In the genomic region with DNA sequence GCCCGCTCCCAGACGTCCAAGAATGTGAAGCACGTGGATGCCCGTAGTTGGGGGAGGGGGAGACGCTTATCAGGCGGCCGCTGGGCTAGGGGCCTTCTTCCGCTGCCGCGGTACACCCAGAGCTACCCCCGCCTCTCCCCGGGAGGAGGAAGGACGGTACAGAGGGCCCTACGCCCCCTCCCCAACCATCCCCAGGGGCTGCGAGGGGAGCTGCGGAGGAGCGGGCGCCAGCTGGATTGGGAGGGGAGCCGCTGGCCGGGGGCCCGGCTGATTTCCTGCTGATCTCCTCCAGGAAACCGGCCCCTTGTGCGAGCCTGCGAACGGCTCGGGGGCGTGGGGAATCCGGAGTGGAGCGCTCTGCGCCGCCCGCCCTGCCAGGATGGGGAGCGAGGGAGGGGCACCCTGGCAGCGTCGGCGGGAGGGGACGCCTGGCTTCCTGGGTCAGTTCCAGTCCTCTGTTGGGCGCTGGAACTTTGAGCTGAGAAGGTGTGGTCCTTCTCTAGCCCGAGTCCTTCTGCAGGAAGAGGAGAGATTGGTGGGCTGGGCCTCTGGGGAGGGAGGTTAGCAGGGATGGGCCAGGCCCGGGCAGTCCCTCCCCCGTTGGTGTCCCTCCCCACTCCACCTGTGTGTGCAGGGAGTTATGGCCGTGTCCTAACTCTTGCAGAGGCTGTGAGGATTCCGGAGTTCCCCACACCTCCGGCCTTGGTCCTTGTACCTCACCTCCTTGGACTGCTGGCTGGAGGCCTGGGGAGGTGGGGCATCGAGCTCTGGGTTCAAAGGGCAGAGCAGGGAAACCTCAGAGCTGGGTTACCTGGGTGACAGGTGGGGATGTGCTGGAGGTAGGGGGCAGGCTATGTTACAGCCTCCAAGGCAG, we compare ENCODE assay signal across 8 cellular contexts. TPM values are rescaled to one million over a fixed set of nuclear protein-coding genes. Genes with fewer than 3 reads are reported as not detected.
DNase-seq lines count a peak whose midpoint lies in the region; ATAC-seq, FAIRE-seq and TF ChIP-seq lines count a peak whose summit lies in the region.

No MANE protein-coding gene starts in this region.

- POLR2A ChIA-PET in GM12878 (lab: Charles Lee), result no interaction called here

- TF ChIP-seq RAD21 in GM12878 (IDR thresholded peaks at IDR 0.05; ENCODE audit: insufficient read depth, low read depth, low read length), result no peak

- no peaks in the 10 kb centered on the region for H4K20me1 ChIP-seq in GM12878 (ENCODE audit: control insufficient read depth, insufficient read depth)

- DNase-seq in NCI-H510A (lab: John Stamatoyannopoulos, UW), result peak; percentile 40
- DNase-seq in GM12878 (ENCODE audit: low read depth, low spot score), result no peak
- DNase-seq in gastrocnemius medialis, result peak in 1 of 2 donors; percentile 46
- no peak for DNase-seq in cerebellar nuclear complex (lab: John Stamatoyannopoulos, UW)
- DNase-seq in foreskin melanocyte, result no peak

- peaks cover 43% of the 10 kb centered on the region for H3K4me1 ChIP-seq in GM12878 (ENCODE audit: control insufficient read depth, insufficient read depth, low read length)
- H3K4me1 ChIP-seq in iPS-18a (ENCODE audit: control insufficient read depth, low read depth, low read length), result peaks cover 49% of the 10 kb centered on the region
- peaks cover 86 to 90% of the 10 kb centered on the region in 2 donors for H3K4me1 ChIP-seq in gastrocnemius medialis

- no peak for TF ChIP-seq EP300 in GM12878 (IDR thresholded peaks at IDR 0.05; ENCODE audit: borderline replicate concordance in 1 of 2, control insufficient read depth in 1 of 2, low read depth in 2 of 2, low read length in 2 of 2)

- peak overlapping the region; percentile 65 for H3K4me2 ChIP-seq in GM12878 (ENCODE audit: control insufficient read depth, insufficient read depth)

- CTCF ChIA-PET in GM12878 (lab: Yijun Ruan, JAX), result interaction anchor here (1.5 to 3.6 kb wide), 4 partner anchors 9 to 28 kb away, joined by 3 to 16 read pairs (median 4); no protein-coding TSS in a partner anchor

- H3K4me3 ChIP-seq in GM12875 (ENCODE audit: low read depth, low read length) (peak overlapping the region; percentile 19), GM12878 (peak overlapping the region; percentile 8; the same call in 1 of the 2 replicates), iPS-18a (ENCODE audit: low read length) (peak overlapping the region; percentile 53), gastrocnemius medialis (peak overlapping the region; percentile 70 to 81 (median 76))

- peaks cover 6 to 25% of the 10 kb centered on the region in 2 experiments for H3K36me3 ChIP-seq in GM12878 (ENCODE audit: control insufficient read depth in 2 of 2, insufficient read depth in 2 of 2, low read length in 1 of 2)
- H3K36me3 ChIP-seq in iPS-18a (ENCODE audit: control insufficient read depth, low read depth, low read length), result no peaks in the 10 kb centered on the region
- no peaks in the 10 kb centered on the region for H3K36me3 ChIP-seq in gastrocnemius medialis

- H3K27me3 ChIP-seq in GM12878 (replicated peaks in 1 of 2; ENCODE audit: control insufficient read depth in 2 of 2, insufficient read depth in 2 of 2, low read length in 1 of 2) (no peaks in the 10 kb centered on the region), iPS-18a (ENCODE audit: control insufficient read depth, insufficient read depth, low read length) (peaks cover 87% of the 10 kb centered on the region), gastrocnemius medialis (no peaks in the 10 kb centered on the region)

- in situ Hi-C loops in GM12878 (cut with MboI), result no loop called here
- in situ Hi-C loops in gastrocnemius medialis (cut with MboI; ENCODE audit: low sequenced_read_pairs in 4 of 4), result no loop called here

- 51% methylated on average over 37 of the region's 45 CpGs for WGBS in GM12878 (ENCODE audit: insufficient coverage, insufficient replicate concordance, low lambda C conversion rate, missing lambda C conversion rate)

- SMC1A ChIA-PET in GM12878 (lab: Charles Lee; ENCODE audit: uncharacterized antibody, unreplicated experiment), result interaction anchor here (0.8 to 1.7 kb wide), 8 partner anchors 9 to 52 kb away, joined by 3 to 6 read pairs (median 4); no protein-coding TSS in a partner anchor

- ATAC-seq in GM12878 (no peak), gastrocnemius medialis (no peak), GM18868 (IDR thresholded peaks at IDR 0.05; ENCODE audit: unreplicated experiment) (no peak)

- TF ChIP-seq POLR2A in GM12878 (IDR thresholded peaks at IDR 0.05; ENCODE audit: low read depth, low read length), result no peak
- peak; percentile 10 to 17 for TF ChIP-seq POLR2A in gastrocnemius medialis (IDR thresholded peaks at IDR 0.05)

- intact Hi-C loops in GM12878 (cut with micrococcal nuclease; ENCODE audit: unreplicated experiment), result no loop called here
- intact Hi-C loops in gastrocnemius medialis (cut with DNase I; ENCODE audit: low total_unique reads), result loop anchor here (10.0 kb wide), 1 partner anchor 1151 kb away; the partner anchor contains the start of gene CACNB1

- BruUV-seq in GM12878 (replicated peaks; lab: Mats Ljungman, UMichigan), result no TSS peak

- H3K79me2 ChIP-seq in GM12878 (ENCODE audit: control insufficient read depth, insufficient read depth, low read length), result peaks cover 55% of the 10 kb centered on the region

- H2AFZ ChIP-seq in GM12878 (ENCODE audit: control insufficient read depth, low read depth, low read length), result no peak overlapping the region

- H3K27ac ChIP-seq in GM12878 (ENCODE audit: control insufficient read depth, insufficient read depth) (no peak overlapping the region; the same call in 1 of the 2 replicates), iPS-18a (ENCODE audit: low read length) (no peak overlapping the region), gastrocnemius medialis (peak overlapping the region; percentile 95 to 100 (median 98))

- H3K9me3 ChIP-seq in GM12878 (replicated peaks; ENCODE audit: control insufficient read depth, insufficient read depth, low read length) (no peaks in the 10 kb centered on the region), iPS-18a (ENCODE audit: control insufficient read depth, low read depth, low read length) (no peaks in the 10 kb centered on the region), gastrocnemius medialis (no peaks in the 10 kb centered on the region)

- H3K9ac ChIP-seq in GM12878 (ENCODE audit: control insufficient read depth, insufficient read depth, low read length) (no peak overlapping the region), iPS-18a (ENCODE audit: low read length) (peak overlapping the region; percentile 31)

- RAD21 ChIA-PET in GM12878 (lab: Charles Lee; ENCODE audit: unreplicated experiment), result interaction anchor here (0.5 to 2.0 kb wide), 5 partner anchors 9 to 160 kb away, joined by 3 to 4 read pairs (median 3); no protein-coding TSS in a partner anchor

- no peak for TF ChIP-seq CTCF in GM12875 (IDR thresholded peaks at IDR 0.05; ENCODE audit: borderline replicate concordance, insufficient read depth, low read depth, low read length)
- TF ChIP-seq CTCF in GM12878 (IDR thresholded peaks at IDR 0.05 in 2 of 3, conservative IDR thresholded peaks at IDR 0.05 in 1 of 3; ENCODE audit: control insufficient read depth in 2 of 3, extremely low read depth in 1 of 3, insufficient read depth in 1 of 3, low read depth in 3 of 3, low read length in 3 of 3), result no peak
- no peak for TF ChIP-seq CTCF in gastrocnemius medialis (IDR thresholded peaks at IDR 0.05 in 4 of 5, conservative IDR thresholded peaks at IDR 0.05 in 1 of 5)

- no peak for FAIRE-seq in GM12878 (lab: Jason Lieb, UNC)

RNA-seq across cellular contexts. Expression of gene GJD3, which starts 19.1 kb away (rescaled TPM):
- total RNA-seq in GM12878 (2013; cell fraction: nucleolus; rRNA removed), result not detected in 2 replicates
- not detected in 2 replicates for total RNA-seq in GM12878 (2014; rRNA removed)
- total RNA-seq in GM12878 (2014; rRNA removed; fragmentation: Illumina TruSeq; extraction: Trizol), result not detected in 2 replicates
- total RNA-seq in GM12878 (2021), result not detected in 2 replicates
- polyA plus RNA-seq in GM12878 (2011; ENCODE audit: low read depth), result not detected
- not detected in 2 replicates for polyA plus RNA-seq in GM12878 (2011; rRNA removed)
- polyA plus RNA-seq in GM12878 (2011; cell fraction: cytosol; rRNA removed), result not detected in 2 replicates
- polyA plus RNA-seq in GM12878 (2011; cell fraction: nucleus; rRNA removed), result not detected in 2 replicates
- not detected in 2 replicates for polyA plus RNA-seq in GM12878 (2012)
- polyA plus RNA-seq in GM12878 (2014; fragmentation: Illumina TruSeq; extraction: Trizol), result not detected in 2 replicates
- polyA plus RNA-seq in GM12878 (2014; fragmentation: Nextera tagmentation; extraction: Ambion mirVana), result not detected
- not detected in 2 replicates for polyA plus RNA-seq in GM12878 (2014; rRNA removed)
- 1 to 10 TPM in 1 of 2 experiments, not detected in 1; 1.6 TPM for polyA plus RNA-seq in GM12878 (2016; fragmentation: Nextera tagmentation; extraction: Ambion mirVana)
- polyA minus RNA-seq in GM12878 (2011; rRNA and poly(A)+ RNA removed), result not detected in 2 replicates
- not detected in 2 replicates for polyA minus RNA-seq in GM12878 (2011; cell fraction: cytosol; rRNA and poly(A)+ RNA removed)
- not detected in 2 replicates for polyA minus RNA-seq in GM12878 (2011; cell fraction: nucleus; rRNA and poly(A)+ RNA removed)
- total RNA-seq in gastrocnemius medialis, result 1 to 10 TPM in 1 of 4 donors, under 1 TPM in 1, not detected in 2; 0.98 to 1.2 TPM

RNA-seq across cellular contexts. Expression of gene RARA, which starts 36.4 kb away (rescaled TPM):
- 30.5 and 34.4 TPM in 2 replicates for total RNA-seq in GM12878 (2013; cell fraction: nucleolus; rRNA removed)
- total RNA-seq in GM12878 (2014; rRNA removed), result 15.5 and 17.3 TPM in 2 replicates
- total RNA-seq in GM12878 (2014; rRNA removed; fragmentation: Illumina TruSeq; extraction: Trizol), result 7.7 and 9.7 TPM in 2 replicates
- 33.6 and 34.8 TPM in 2 replicates for total RNA-seq in GM12878 (2021)
- polyA plus RNA-seq in GM12878 (2011; ENCODE audit: low read depth), result 12.0 TPM
- polyA plus RNA-seq in GM12878 (2011; rRNA removed), result 3.1 and 7.8 TPM in 2 replicates
- 10.0 and 13.4 TPM in 2 replicates for polyA plus RNA-seq in GM12878 (2011; cell fraction: cytosol; rRNA removed)
- polyA plus RNA-seq in GM12878 (2011; cell fraction: nucleus; rRNA removed), result 29.2 and 38.2 TPM in 2 replicates
- polyA plus RNA-seq in GM12878 (2012), result 23.0 and 26.5 TPM in 2 replicates
- polyA plus RNA-seq in GM12878 (2014; fragmentation: Illumina TruSeq; extraction: Trizol), result 8.0 and 23.8 TPM in 2 replicates
- polyA plus RNA-seq in GM12878 (2014; fragmentation: Nextera tagmentation; extraction: Ambion mirVana), result under 1 TPM; 0.13 to 0.16 TPM
- 14.3 and 20.2 TPM in 2 replicates for polyA plus RNA-seq in GM12878 (2014; rRNA removed)
- 10 to 100 TPM; 12.9 to 15.4 TPM for polyA plus RNA-seq in GM12878 (2016; fragmentation: Nextera tagmentation; extraction: Ambion mirVana)
- polyA minus RNA-seq in GM12878 (2011; rRNA and poly(A)+ RNA removed), result 8.7 and 13.7 TPM in 2 replicates
- polyA minus RNA-seq in GM12878 (2011; cell fraction: cytosol; rRNA and poly(A)+ RNA removed), result 15.1 and 20.3 TPM in 2 replicates
- 9.7 and 15.5 TPM in 2 replicates for polyA minus RNA-seq in GM12878 (2011; cell fraction: nucleus; rRNA and poly(A)+ RNA removed)
- total RNA-seq in gastrocnemius medialis, result 10 to 100 TPM; 20.3 to 67.0 (median 48.4) TPM

RNA-seq across cellular contexts. Expression of gene CDC6, which starts 57.7 kb away (rescaled TPM):
- total RNA-seq in GM12878 (2013; cell fraction: nucleolus; rRNA removed), result 25.9 and 32.3 TPM in 2 replicates
- total RNA-seq in GM12878 (2014; rRNA removed) (39.0 and 43.8 TPM in 2 replicates), GM12878 (2014; rRNA removed; fragmentation: Illumina TruSeq; extraction: Trizol) (46.8 and 53.0 TPM in 2 replicates), GM12878 (2021) (47.7 and 52.0 TPM in 2 replicates), gastrocnemius medialis (under 1 TPM in 3 of 4 donors, not detected in 1; 0.27 to 0.75 (median 0.66) TPM)
- 20.0 TPM for polyA plus RNA-seq in GM12878 (2011; ENCODE audit: low read depth)
- polyA plus RNA-seq in GM12878 (2011; rRNA removed) (43.1 and 48.5 TPM in 2 replicates), GM12878 (2014; fragmentation: Illumina TruSeq; extraction: Trizol) (54.4 and 59.6 TPM in 2 replicates), GM12878 (2014; fragmentation: Nextera tagmentation; extraction: Ambion mirVana) (10 to 100 TPM; 13.3 to 18.6 TPM), GM12878 (2014; rRNA removed) (25.9 and 26.3 TPM in 2 replicates), GM12878 (2016; fragmentation: Nextera tagmentation; extraction: Ambion mirVana) (10 to 100 TPM; 59.3 to 60.9 TPM)
- 18.9 and 20.1 TPM in 2 replicates for polyA plus RNA-seq in GM12878 (2011; cell fraction: cytosol; rRNA removed)
- polyA plus RNA-seq in GM12878 (2011; cell fraction: nucleus; rRNA removed), result 18.7 and 26.9 TPM in 2 replicates
- polyA plus RNA-seq in GM12878 (2012), result 18.9 and 19.5 TPM in 2 replicates
- 15.8 and 24.1 TPM in 2 replicates for polyA minus RNA-seq in GM12878 (2011; rRNA and poly(A)+ RNA removed)
- polyA minus RNA-seq in GM12878 (2011; cell fraction: cytosol; rRNA and poly(A)+ RNA removed), result 9.6 and 10.5 TPM in 2 replicates
- polyA minus RNA-seq in GM12878 (2011; cell fraction: nucleus; rRNA and poly(A)+ RNA removed), result 12.3 and 28.6 TPM in 2 replicates

Comparison
In these comparisons a context has a peak if more than half of its experiments do, and no peak if none do; other contexts are left out.
1. H3K4me3 ChIP-seq: peak in every context shown above with its lines; median percentile 76 in gastrocnemius medialis; 53 in iPS-18a; 19 in GM12875; 8 in GM12878.
2. H3K27ac ChIP-seq: peak in gastrocnemius medialis (4 of 4); none in GM12878 (single experiment) and iPS-18a (single experiment).
3. RNA of gene CDC6, which starts 57.7 kb away (total RNA-seq): 25.9 to 53.0 TPM in GM12878; 0.27 to 0.75 TPM in gastrocnemius medialis; every median in the first group is over 10 times any median in the second.